In the genomic region with DNA sequence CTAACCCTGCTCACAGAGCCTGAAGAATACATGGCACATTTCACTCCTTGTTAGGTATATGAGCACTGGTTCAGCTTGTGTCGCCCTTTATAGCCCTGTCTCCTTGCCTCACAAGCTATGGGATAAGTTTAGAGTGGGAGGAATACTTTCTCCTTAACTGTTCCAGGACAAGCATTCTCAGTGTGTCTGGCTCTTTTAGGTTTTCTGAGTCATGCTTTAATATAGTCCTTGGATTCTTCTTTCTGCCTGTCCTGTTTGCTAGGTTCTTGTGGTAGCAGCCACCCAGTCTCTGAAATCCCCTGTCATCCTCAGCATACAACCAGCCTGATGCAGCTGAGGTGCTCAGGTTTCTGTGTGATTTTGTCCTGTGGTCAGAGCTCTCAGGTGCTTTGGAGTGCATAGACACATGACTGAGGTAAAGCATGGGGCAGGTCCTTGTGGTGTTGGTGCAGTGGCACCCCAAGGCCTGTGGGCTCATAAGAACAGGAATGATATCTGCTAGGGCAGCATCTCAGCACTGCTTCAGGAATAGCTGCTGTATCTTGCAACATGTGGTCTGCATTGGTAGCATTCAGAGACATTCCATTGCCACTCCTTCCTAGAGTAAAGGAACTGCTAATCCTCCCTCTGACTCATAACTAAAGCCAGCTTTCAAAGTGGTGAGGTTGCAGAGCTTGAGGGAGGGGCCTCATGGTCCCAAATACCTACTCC, we compare ENCODE assay signal across 14 cellular contexts. TPM values are rescaled to one million over a fixed set of nuclear protein-coding genes. Genes with fewer than 3 reads are reported as not detected.
A peak's percentile ranks its signal among the peaks of the same experiment; 100 is the strongest.
DNase-seq lines count a peak whose midpoint lies in the region; ATAC-seq and TF ChIP-seq lines count a peak whose summit lies in the region.
"Had no signal": no experiment of that assay in that cellular context is flagged by ENCODE, and none has a peak within 500 bp of the region (broad histone marks: within the 10 kb centered on the region; RNA-seq: fewer than 3 reads in every experiment).

No MANE protein-coding gene starts in this region.

- H3K27me3 ChIP-seq in SJCRH30 (no peaks in the 10 kb centered on the region), testis (no peaks in the 10 kb centered on the region)
- H3K27me3 ChIP-seq: BLaER1 had no signal

- no peaks in the 10 kb centered on the region for H3K9me3 Mint-ChIP-seq in activated CD4-positive, alpha-beta T cell treated with anti-CD3 and anti-CD28 coated beads, Interleukin-2, amount 10 ng/mL, durations not matched to agents 24 days and 14 days

- peak; percentile 35 for DNase-seq in activated CD4-positive, alpha-beta T cell treated with anti-CD3 and anti-CD28 coated beads, Interleukin-2, amount 10 ng/mL, durations not matched to agents 24 days and 14 days
- no peak for DNase-seq in activated CD4-positive, alpha-beta T cell treated with anti-CD3 and anti-CD28 coated beads, Interleukin-2, amount 50 U/mL, for 4 hours
- DNase-seq in SJCRH30: peak; percentile 19 to 44
- DNase-seq in foreskin fibroblast: peak; percentile 73 to 92
- peak; percentile 52 for DNase-seq in stromal cell of bone marrow (ENCODE audit: low read depth)
- no peak for DNase-seq in testis
- DNase-seq in activated CD4-positive, CD25-positive, alpha-beta regulatory T cell (lab: John Stamatoyannopoulos, UW): no peak
- DNase-seq: activated CD4-positive, CD25-positive, alpha-beta regulatory T cell treated with anti-CD3 and anti-CD28 coated beads, Interleukin-2, amount 50 U/mL, for 72 hours; GOT3; NCI-H82 had no signal

- H3K4me3 Mint-ChIP-seq in activated CD4-positive, alpha-beta T cell treated with anti-CD3 and anti-CD28 coated beads, Interleukin-2, amount 10 ng/mL, durations not matched to agents 24 days and 14 days: no peak overlapping the region
- H3K4me3 Mint-ChIP-seq: IgD-negative memory B cell had no signal

- TF ChIP-seq CTCF in foreskin fibroblast (IDR thresholded peaks at IDR 0.05; ENCODE audit: low read depth, low read length): no peak
- no peak for TF ChIP-seq CTCF in testis (IDR thresholded peaks at IDR 0.05)

- H3K27me3 Mint-ChIP-seq in activated CD4-positive, alpha-beta T cell treated with anti-CD3 and anti-CD28 coated beads, Interleukin-2, amount 10 ng/mL, durations not matched to agents 24 days and 14 days: peaks cover 6% of the 10 kb centered on the region

- no peak overlapping the region for H3K27ac Mint-ChIP-seq in activated CD4-positive, alpha-beta T cell treated with anti-CD3 and anti-CD28 coated beads, Interleukin-2, amount 10 ng/mL, durations not matched to agents 24 days and 14 days
- H3K27ac Mint-ChIP-seq: IgD-negative memory B cell had no signal

- 50 to 70% methylated on average over 1 of the region's 1 CpG for WGBS in testis, 2 donors

- intact Hi-C loops in activated CD4-positive, alpha-beta T cell treated with anti-CD3 and anti-CD28 coated beads, Interleukin-2, amount 10 ng/mL, durations not matched to agents 24 days and 14 days (cut with micrococcal nuclease): no loop called here
- intact Hi-C loops in testis (cut with DNase I; ENCODE audit: low total_unique reads): no loop called here

- H3K9me3 ChIP-seq in SJCRH30 (replicated peaks) (no peaks in the 10 kb centered on the region; the same call in 1 of the 2 replicates), testis (no peaks in the 10 kb centered on the region)
- H3K9me3 ChIP-seq: BLaER1 had no signal

- H3K36me3 Mint-ChIP-seq in activated CD4-positive, alpha-beta T cell treated with anti-CD3 and anti-CD28 coated beads, Interleukin-2, amount 10 ng/mL, durations not matched to agents 24 days and 14 days (ENCODE audit: low read depth): no peaks in the 10 kb centered on the region
- H3K36me3 Mint-ChIP-seq: IgD-negative memory B cell had no signal

- H3K4me3 ChIP-seq in SJCRH30 (no peak overlapping the region), foreskin fibroblast (ENCODE audit: low read depth in 1 of 2, low read length in 2 of 2) (no peak overlapping the region), testis (no peak overlapping the region)
- H3K4me3 ChIP-seq: BLaER1 had no signal

- ATAC-seq in GM21423 (IDR thresholded peaks at IDR 0.05; ENCODE audit: unreplicated experiment): no peak

- peaks cover 11% of the 10 kb centered on the region; the same call in 1 of the 2 replicates for H3K4me1 ChIP-seq in SJCRH30
- H3K4me1 ChIP-seq in testis: no peaks in the 10 kb centered on the region
- H3K4me1 ChIP-seq: BLaER1 had no signal

- H3K27ac ChIP-seq in SJCRH30 (no peak overlapping the region), testis (no peak overlapping the region)
- H3K27ac ChIP-seq: BLaER1 had no signal

- TF ChIP-seq POLR2A in testis (IDR thresholded peaks at IDR 0.05): no peak

- H3K36me3 ChIP-seq in SJCRH30 (no peaks in the 10 kb centered on the region), testis (ENCODE audit: low read depth, missing control alignments) (no peaks in the 10 kb centered on the region)
- H3K36me3 ChIP-seq: BLaER1 had no signal

- no peaks in the 10 kb centered on the region for H3K4me1 Mint-ChIP-seq in activated CD4-positive, alpha-beta T cell treated with anti-CD3 and anti-CD28 coated beads, Interleukin-2, amount 10 ng/mL, durations not matched to agents 24 days and 14 days
- H3K4me1 Mint-ChIP-seq: IgD-negative memory B cell had no signal

RNA-seq across cellular contexts. Expression of a gene that starts 14.2 kb away (rescaled TPM):
- not detected in 2 replicates for total RNA-seq in activated CD4-positive, alpha-beta T cell treated with anti-CD3 and anti-CD28 coated beads, Interleukin-2, amount 10 ng/mL, durations not matched to agents 24 days and 14 days
- total RNA-seq in SJCRH30 (2014; rRNA removed; shearing (Covaris generic)): 0.28 and 0.49 TPM in 2 replicates
- total RNA-seq in testis: 1 to 10 TPM in 1 of 2 donors, under 1 TPM in 1; 0.74 to 1.9 TPM
- polyA plus RNA-seq in testis (ENCODE audit: insufficient read depth, low read depth, low replicate concordance): 8.6 TPM
- total RNA-seq: osteocyte had no signal
- polyA plus RNA-seq: IgD-negative memory B cell had no signal

RNA-seq across cellular contexts. Expression of a gene that starts 58.2 kb away (rescaled TPM):
- not detected in 2 replicates for total RNA-seq in activated CD4-positive, alpha-beta T cell treated with anti-CD3 and anti-CD28 coated beads, Interleukin-2, amount 10 ng/mL, durations not matched to agents 24 days and 14 days
- not detected in 2 replicates for total RNA-seq in SJCRH30 (2014; rRNA removed; shearing (Covaris generic))
- total RNA-seq in testis: 1 to 10 TPM; 1.7 to 3.1 TPM
- 0.53 TPM for polyA plus RNA-seq in testis (ENCODE audit: insufficient read depth, low read depth, low replicate concordance)
- total RNA-seq: osteocyte had no signal
- polyA plus RNA-seq: IgD-negative memory B cell had no signal

Comparison
In these comparisons a context has a peak if more than half of its experiments do, and no peak if none do; other contexts are left out.
1. DNase-seq: peak in activated CD4-positive, alpha-beta T cell treated with anti-CD3 and anti-CD28 coated beads, Interleukin-2, amount 10 ng/mL, durations not matched to agents 24 days and 14 days (single experiment), SJCRH30 (2 of 2), foreskin fibroblast (2 of 2) and stromal cell of bone marrow (single experiment); none in activated CD4-positive, alpha-beta T cell treated with anti-CD3 and anti-CD28 coated beads, Interleukin-2, amount 50 U/mL, for 4 hours (0 of 2), testis (single experiment) and activated CD4-positive, CD25-positive, alpha-beta regulatory T cell (0 of 4).